ENCODE assay signal across 1 cellular context in the genomic region with DNA sequence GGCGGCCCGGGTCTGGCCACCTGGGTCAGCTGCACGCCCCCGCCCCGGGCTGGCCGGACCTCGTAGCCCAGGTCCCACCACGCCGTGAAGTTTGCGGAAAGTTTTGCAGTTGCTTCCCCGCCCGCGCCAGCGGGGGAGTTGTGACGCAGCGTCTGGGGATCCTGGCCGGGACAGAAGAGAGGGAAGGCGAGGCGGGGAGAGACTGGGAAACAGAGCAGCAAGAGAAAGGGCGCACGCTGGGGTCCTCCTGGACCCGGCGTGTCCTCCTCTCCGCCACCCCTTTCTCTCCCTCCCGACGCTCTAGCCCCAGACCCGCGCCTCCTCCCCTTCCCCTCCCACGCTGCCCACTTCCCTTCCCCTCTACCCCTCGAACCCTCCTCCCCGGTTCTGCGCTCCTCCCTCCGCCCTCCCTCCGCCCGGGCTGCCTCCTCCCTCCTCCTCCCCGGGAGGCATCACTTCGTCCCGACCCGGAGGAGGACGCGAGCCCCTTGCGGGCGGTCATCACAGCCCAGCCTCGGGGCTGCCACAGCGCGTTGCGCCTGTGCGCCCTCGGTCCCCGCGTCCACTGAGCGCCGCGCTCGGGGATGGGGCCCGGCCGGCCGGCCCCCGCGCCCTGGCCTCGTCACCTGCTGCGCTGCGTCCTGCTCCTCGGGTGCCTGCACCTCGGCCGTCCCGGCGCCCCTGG.
A peak's percentile ranks its signal among the peaks of the same experiment; 100 is the strongest.
TF ChIP-seq lines count a peak whose summit lies in the region.

A gene with protein sequence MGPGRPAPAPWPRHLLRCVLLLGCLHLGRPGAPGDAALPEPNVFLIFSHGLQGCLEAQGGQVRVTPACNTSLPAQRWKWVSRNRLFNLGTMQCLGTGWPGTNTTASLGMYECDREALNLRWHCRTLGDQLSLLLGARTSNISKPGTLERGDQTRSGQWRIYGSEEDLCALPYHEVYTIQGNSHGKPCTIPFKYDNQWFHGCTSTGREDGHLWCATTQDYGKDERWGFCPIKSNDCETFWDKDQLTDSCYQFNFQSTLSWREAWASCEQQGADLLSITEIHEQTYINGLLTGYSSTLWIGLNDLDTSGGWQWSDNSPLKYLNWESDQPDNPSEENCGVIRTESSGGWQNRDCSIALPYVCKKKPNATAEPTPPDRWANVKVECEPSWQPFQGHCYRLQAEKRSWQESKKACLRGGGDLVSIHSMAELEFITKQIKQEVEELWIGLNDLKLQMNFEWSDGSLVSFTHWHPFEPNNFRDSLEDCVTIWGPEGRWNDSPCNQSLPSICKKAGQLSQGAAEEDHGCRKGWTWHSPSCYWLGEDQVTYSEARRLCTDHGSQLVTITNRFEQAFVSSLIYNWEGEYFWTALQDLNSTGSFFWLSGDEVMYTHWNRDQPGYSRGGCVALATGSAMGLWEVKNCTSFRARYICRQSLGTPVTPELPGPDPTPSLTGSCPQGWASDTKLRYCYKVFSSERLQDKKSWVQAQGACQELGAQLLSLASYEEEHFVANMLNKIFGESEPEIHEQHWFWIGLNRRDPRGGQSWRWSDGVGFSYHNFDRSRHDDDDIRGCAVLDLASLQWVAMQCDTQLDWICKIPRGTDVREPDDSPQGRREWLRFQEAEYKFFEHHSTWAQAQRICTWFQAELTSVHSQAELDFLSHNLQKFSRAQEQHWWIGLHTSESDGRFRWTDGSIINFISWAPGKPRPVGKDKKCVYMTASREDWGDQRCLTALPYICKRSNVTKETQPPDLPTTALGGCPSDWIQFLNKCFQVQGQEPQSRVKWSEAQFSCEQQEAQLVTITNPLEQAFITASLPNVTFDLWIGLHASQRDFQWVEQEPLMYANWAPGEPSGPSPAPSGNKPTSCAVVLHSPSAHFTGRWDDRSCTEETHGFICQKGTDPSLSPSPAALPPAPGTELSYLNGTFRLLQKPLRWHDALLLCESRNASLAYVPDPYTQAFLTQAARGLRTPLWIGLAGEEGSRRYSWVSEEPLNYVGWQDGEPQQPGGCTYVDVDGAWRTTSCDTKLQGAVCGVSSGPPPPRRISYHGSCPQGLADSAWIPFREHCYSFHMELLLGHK (N-terminal part only) (plus strand): TSS at position 452 of the 685 bp plus-strand sequence. CDS start 133 bp downstream, at position 585.

TF ChIP-seq in HEK293, 187 proteins besides CTCF, POLR2A, EP300 and RAD21 (continued from another document and continues in another):
- TF ChIP-seq, protein P1, sequence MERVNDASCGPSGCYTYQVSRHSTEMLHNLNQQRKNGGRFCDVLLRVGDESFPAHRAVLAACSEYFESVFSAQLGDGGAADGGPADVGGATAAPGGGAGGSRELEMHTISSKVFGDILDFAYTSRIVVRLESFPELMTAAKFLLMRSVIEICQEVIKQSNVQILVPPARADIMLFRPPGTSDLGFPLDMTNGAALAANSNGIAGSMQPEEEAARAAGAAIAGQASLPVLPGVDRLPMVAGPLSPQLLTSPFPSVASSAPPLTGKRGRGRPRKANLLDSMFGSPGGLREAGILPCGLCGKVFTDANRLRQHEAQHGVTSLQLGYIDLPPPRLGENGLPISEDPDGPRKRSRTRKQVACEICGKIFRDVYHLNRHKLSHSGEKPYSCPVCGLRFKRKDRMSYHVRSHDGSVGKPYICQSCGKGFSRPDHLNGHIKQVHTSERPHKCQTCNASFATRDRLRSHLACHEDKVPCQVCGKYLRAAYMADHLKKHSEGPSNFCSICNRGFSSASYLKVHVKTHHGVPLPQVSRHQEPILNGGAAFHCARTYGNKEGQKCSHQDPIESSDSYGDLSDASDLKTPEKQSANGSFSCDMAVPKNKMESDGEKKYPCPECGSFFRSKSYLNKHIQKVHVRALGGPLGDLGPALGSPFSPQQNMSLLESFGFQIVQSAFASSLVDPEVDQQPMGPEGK (tag by site-specific recombination; IDR thresholded peaks at IDR 0.05): peak; percentile 64
- TF ChIP-seq ZNF548 (tag by site-specific recombination; IDR thresholded peaks at IDR 0.05) (no peak), ZFP69B (tag by site-specific recombination; IDR thresholded peaks at IDR 0.05) (no peak; the same call in none of the 2 replicates), ZNF311 (tag by site-specific recombination; IDR thresholded peaks at IDR 0.05; ENCODE audit: borderline replicate concordance) (no peak), ZNF366 (tag by site-specific recombination; conservative IDR thresholded peaks at IDR 0.05) (peak; percentile 65), ZBTB17 (tag by site-specific recombination; IDR thresholded peaks at IDR 0.05) (peak; percentile 92), ZNF221 (tag by site-specific recombination; IDR thresholded peaks at IDR 0.05; ENCODE audit: borderline replicate concordance) (no peak), ZNF133 (tag by site-specific recombination; IDR thresholded peaks at IDR 0.05) (no peak), ZNF223 (tag by site-specific recombination; IDR thresholded peaks at IDR 0.05) (no peak), ZEB2 (tag by site-specific recombination; IDR thresholded peaks at IDR 0.05) (0 out of 2 replicates have a peak, but pooled peaks have one; percentile 47), SP3 (tag by site-specific recombination; IDR thresholded peaks at IDR 0.05) (peak; percentile 94), ZNF629 (tag by site-specific recombination; IDR thresholded peaks at IDR 0.05) (peak; percentile 75), ZNF792 (tag by site-specific recombination; IDR thresholded peaks at IDR 0.05) (peak; percentile 42; the same call in 1 of the 2 replicates), ZNF701 (tag by site-specific recombination; IDR thresholded peaks at IDR 0.05) (no peak), ZBTB21 (tag by site-specific recombination; IDR thresholded peaks at IDR 0.05) (0 out of 2 replicates have a peak, but pooled peaks have one; percentile 12), MZF1 (tag by site-specific recombination; IDR thresholded peaks at IDR 0.05; ENCODE audit: borderline replicate concordance) (peak; percentile 93), ZNF433 (tag by site-specific recombination; IDR thresholded peaks at IDR 0.05; ENCODE audit: low read depth) (no peak), ZNF600 (tag by site-specific recombination; IDR thresholded peaks at IDR 0.05) (peak; percentile 82), GLIS1 (tag by site-specific recombination; IDR thresholded peaks at IDR 0.05) (peak; percentile 79), ZNF24 (tag by site-specific recombination; IDR thresholded peaks at IDR 0.05) (peak; percentile 37; the same call in 1 of the 2 replicates), ZNF114 (tag by site-specific recombination; IDR thresholded peaks at IDR 0.05) (no peak)
- TF ChIP-seq, protein P2, sequence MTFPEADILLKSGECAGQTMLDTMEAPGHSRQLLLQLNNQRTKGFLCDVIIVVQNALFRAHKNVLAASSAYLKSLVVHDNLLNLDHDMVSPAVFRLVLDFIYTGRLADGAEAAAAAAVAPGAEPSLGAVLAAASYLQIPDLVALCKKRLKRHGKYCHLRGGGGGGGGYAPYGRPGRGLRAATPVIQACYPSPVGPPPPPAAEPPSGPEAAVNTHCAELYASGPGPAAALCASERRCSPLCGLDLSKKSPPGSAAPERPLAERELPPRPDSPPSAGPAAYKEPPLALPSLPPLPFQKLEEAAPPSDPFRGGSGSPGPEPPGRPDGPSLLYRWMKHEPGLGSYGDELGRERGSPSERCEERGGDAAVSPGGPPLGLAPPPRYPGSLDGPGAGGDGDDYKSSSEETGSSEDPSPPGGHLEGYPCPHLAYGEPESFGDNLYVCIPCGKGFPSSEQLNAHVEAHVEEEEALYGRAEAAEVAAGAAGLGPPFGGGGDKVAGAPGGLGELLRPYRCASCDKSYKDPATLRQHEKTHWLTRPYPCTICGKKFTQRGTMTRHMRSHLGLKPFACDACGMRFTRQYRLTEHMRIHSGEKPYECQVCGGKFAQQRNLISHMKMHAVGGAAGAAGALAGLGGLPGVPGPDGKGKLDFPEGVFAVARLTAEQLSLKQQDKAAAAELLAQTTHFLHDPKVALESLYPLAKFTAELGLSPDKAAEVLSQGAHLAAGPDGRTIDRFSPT (tag by site-specific recombination; IDR thresholded peaks at IDR 0.05): no peak; the same call in 1 of the 2 replicates
- TF ChIP-seq, protein P3, sequence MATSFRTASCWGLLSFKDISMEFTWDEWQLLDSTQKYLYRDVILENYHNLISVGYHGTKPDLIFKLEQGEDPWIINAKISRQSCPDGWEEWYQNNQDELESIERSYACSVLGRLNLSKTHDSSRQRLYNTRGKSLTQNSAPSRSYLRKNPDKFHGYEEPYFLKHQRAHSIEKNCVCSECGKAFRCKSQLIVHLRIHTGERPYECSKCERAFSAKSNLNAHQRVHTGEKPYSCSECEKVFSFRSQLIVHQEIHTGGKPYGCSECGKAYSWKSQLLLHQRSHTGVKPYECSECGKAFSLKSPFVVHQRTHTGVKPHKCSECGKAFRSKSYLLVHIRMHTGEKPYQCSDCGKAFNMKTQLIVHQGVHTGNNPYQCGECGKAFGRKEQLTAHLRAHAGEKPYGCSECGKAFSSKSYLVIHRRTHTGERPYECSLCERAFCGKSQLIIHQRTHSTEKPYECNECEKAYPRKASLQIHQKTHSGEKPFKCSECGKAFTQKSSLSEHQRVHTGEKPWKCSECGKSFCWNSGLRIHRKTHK (tag by site-specific recombination; IDR thresholded peaks at IDR 0.05): no peak
- TF ChIP-seq, protein P4, sequence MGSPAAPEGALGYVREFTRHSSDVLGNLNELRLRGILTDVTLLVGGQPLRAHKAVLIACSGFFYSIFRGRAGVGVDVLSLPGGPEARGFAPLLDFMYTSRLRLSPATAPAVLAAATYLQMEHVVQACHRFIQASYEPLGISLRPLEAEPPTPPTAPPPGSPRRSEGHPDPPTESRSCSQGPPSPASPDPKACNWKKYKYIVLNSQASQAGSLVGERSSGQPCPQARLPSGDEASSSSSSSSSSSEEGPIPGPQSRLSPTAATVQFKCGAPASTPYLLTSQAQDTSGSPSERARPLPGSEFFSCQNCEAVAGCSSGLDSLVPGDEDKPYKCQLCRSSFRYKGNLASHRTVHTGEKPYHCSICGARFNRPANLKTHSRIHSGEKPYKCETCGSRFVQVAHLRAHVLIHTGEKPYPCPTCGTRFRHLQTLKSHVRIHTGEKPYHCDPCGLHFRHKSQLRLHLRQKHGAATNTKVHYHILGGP (tag by site-specific recombination; IDR thresholded peaks at IDR 0.05): no peak
- TF ChIP-seq, protein P5, sequence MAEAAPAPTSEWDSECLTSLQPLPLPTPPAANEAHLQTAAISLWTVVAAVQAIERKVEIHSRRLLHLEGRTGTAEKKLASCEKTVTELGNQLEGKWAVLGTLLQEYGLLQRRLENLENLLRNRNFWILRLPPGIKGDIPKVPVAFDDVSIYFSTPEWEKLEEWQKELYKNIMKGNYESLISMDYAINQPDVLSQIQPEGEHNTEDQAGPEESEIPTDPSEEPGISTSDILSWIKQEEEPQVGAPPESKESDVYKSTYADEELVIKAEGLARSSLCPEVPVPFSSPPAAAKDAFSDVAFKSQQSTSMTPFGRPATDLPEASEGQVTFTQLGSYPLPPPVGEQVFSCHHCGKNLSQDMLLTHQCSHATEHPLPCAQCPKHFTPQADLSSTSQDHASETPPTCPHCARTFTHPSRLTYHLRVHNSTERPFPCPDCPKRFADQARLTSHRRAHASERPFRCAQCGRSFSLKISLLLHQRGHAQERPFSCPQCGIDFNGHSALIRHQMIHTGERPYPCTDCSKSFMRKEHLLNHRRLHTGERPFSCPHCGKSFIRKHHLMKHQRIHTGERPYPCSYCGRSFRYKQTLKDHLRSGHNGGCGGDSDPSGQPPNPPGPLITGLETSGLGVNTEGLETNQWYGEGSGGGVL (tag by site-specific recombination; IDR thresholded peaks at IDR 0.05): peak; percentile 90
- TF ChIP-seq, protein P6, sequence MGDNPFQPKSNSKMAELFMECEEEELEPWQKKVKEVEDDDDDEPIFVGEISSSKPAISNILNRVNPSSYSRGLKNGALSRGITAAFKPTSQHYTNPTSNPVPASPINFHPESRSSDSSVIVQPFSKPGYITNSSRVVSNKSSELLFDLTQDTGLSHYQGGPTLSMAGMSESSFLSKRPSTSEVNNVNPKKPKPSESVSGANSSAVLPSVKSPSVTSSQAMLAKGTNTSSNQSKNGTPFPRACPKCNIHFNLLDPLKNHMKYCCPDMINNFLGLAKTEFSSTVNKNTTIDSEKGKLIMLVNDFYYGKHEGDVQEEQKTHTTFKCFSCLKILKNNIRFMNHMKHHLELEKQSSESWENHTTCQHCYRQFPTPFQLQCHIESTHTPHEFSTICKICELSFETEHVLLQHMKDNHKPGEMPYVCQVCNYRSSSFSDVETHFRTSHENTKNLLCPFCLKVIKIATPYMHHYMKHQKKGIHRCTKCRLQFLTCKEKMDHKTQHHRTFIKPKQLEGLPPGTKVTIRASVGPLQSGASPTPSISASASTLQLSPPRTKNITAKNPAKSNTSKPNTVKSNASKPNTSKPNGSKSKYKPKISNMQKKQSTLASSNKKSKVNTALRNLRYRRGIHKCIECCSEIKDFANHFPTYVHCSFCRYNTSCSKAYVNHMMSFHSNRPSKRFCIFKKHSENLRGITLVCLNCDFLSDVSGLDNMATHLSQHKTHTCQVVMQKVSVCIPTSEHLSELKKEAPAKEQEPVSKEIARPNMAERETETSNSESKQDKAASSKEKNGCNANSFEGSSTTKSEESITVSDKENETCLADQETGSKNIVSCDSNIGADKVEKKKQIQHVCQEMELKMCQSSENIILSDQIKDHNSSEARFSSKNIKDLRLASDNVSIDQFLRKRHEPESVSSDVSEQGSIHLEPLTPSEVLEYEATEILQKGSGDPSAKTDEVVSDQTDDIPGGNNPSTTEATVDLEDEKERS (tag by site-specific recombination; IDR thresholded peaks at IDR 0.05): no peak
- TF ChIP-seq, protein P7, sequence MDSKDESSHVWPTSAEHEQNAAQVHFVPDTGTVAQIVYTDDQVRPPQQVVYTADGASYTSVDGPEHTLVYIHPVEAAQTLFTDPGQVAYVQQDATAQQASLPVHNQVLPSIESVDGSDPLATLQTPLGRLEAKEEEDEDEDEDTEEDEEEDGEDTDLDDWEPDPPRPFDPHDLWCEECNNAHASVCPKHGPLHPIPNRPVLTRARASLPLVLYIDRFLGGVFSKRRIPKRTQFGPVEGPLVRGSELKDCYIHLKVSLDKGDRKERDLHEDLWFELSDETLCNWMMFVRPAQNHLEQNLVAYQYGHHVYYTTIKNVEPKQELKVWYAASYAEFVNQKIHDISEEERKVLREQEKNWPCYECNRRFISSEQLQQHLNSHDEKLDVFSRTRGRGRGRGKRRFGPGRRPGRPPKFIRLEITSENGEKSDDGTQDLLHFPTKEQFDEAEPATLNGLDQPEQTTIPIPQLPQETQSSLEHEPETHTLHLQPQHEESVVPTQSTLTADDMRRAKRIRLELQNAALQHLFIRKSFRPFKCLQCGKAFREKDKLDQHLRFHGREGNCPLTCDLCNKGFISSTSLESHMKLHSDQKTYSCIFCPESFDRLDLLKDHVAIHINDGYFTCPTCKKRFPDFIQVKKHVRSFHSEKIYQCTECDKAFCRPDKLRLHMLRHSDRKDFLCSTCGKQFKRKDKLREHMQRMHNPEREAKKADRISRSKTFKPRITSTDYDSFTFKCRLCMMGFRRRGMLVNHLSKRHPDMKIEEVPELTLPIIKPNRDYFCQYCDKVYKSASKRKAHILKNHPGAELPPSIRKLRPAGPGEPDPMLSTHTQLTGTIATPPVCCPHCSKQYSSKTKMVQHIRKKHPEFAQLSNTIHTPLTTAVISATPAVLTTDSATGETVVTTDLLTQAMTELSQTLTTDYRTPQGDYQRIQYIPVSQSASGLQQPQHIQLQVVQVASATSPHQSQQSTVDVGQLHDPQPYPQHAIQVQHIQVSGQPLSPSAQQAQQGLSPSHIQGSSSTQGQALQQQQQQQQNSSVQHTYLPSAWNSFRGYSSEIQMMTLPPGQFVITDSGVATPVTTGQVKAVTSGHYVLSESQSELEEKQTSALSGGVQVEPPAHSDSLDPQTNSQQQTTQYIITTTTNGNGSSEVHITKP (tag by site-specific recombination; IDR thresholded peaks at IDR 0.05): peak; percentile 97
